ENCODE assay signal across 11 cellular contexts in the genomic region with DNA sequence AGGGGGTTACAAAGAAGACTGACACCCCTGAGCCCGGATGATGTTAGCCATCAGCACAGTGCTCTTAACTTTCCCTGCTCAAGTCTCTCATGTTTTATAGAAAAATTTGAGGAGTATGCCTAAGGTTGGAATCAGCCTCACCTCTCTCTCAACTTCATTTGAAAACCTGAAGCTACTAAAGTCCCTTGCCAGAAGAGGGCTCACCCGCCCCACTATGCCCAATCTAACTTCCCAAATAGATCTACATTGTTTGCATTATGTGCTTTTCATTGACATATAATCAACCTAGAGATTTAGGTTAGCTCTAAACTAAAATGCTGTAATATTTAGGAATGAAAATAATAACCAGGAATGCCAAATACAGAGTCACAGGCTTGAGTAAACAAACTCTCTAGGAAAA.
DNase-seq lines count a peak whose midpoint lies in the region; ATAC-seq and TF ChIP-seq lines count a peak whose summit lies in the region.
"Had no signal": no experiment of that assay in that cellular context is flagged by ENCODE, and none has a peak within 500 bp of the region (broad histone marks: within the 10 kb centered on the region; RNA-seq: fewer than 3 reads in every experiment).

No MANE protein-coding gene starts in this region.

- no peak overlapping the region for H3K4me3 Mint-ChIP-seq in type B pancreatic cell
- H3K4me3 Mint-ChIP-seq: CD8-positive, alpha-beta memory T cell had no signal

- H3K9me3 ChIP-seq in left ventricle myocardium inferior (replicated peaks) = no peaks in the 10 kb centered on the region

- peaks cover 15% of the 10 kb centered on the region for H3K4me1 Mint-ChIP-seq in type B pancreatic cell (ENCODE audit: unreplicated experiment)
- H3K4me1 Mint-ChIP-seq: CD8-positive, alpha-beta memory T cell had no signal

- H3K27ac Mint-ChIP-seq in type B pancreatic cell = no peak overlapping the region
- H3K27ac Mint-ChIP-seq: CD8-positive, alpha-beta memory T cell had no signal

- DNase-seq in left ventricle myocardium inferior (no peak), left ventricle myocardium superior (no peak), NCI-H460 (ENCODE audit: extremely low read depth, low read depth) (peak; percentile 26), dermis blood vessel endothelial cell (peak; percentile 15), type B pancreatic cell (ENCODE audit: extremely low spot score, unreplicated experiment) (no peak), iPS-NIHi11 (ENCODE audit: low spot score) (no peak), SW 1271 (lab: John Stamatoyannopoulos, UW) (no peak)
- DNase-seq: CD8-positive, alpha-beta memory T cell; NCI-H1436; PC-9 had no signal

- H3K27me3 Mint-ChIP-seq in type B pancreatic cell = peaks cover 28% of the 10 kb centered on the region

- intact Hi-C loops in left ventricle myocardium inferior (cut with micrococcal nuclease) (no loop called here), left ventricle myocardium superior (cut with micrococcal nuclease) (no loop called here)

- H3K4me1 ChIP-seq in left ventricle myocardium inferior = peaks cover 27% of the 10 kb centered on the region

- TF ChIP-seq CTCF in left ventricle myocardium inferior (IDR thresholded peaks at IDR 0.05; ENCODE audit: borderline replicate concordance) (peak; percentile 24), type B pancreatic cell (conservative IDR thresholded peaks at IDR 0.05) (peak; percentile 29)

- H3K36me3 Mint-ChIP-seq in type B pancreatic cell = no peaks in the 10 kb centered on the region

- H3K4me3 ChIP-seq in left ventricle myocardium inferior = no peak overlapping the region
- H3K4me3 ChIP-seq: PC-9 had no signal

- no peak overlapping the region for H3K27ac ChIP-seq in left ventricle myocardium inferior (replicated peaks)
- H3K27ac ChIP-seq: PC-9 had no signal

- no peaks in the 10 kb centered on the region for H3K9me3 Mint-ChIP-seq in type B pancreatic cell

- ATAC-seq in left ventricle myocardium superior = no peak
- ATAC-seq in GM21390 (IDR thresholded peaks at IDR 0.05; ENCODE audit: unreplicated experiment) = no peak

- peaks cover 14% of the 10 kb centered on the region for H3K27me3 ChIP-seq in left ventricle myocardium inferior (ENCODE audit: low read depth)

- no peaks in the 10 kb centered on the region for H3K36me3 ChIP-seq in left ventricle myocardium inferior

Comparison
In these comparisons a context has a peak if more than half of its experiments do, and no peak if none do; other contexts are left out.
1. DNase-seq: peak in NCI-H460 (single experiment) and dermis blood vessel endothelial cell (single experiment); none in left ventricle myocardium inferior (single experiment), left ventricle myocardium superior (single experiment), type B pancreatic cell (single experiment), iPS-NIHi11 (single experiment) and SW 1271 (0 of 2).